26 cellular contexts compared by ENCODE assay signal in genomic region chr13:112255550-112256120, GRCh38.
"Had no signal": no experiment of that assay in that cellular context is flagged by ENCODE, and none has a peak within 500 bp of the region (broad histone marks: within the 10 kb centered on the region; RNA-seq: fewer than 3 reads in every experiment).

No MANE protein-coding gene starts in this region.

- H3K4me3 ChIP-seq: SJCRH30 had no signal

- H3K36me3 Mint-ChIP-seq: activated naive CD8-positive, alpha-beta T cell; brain had no signal

- H3K27me3 Mint-ChIP-seq: activated CD4-positive, alpha-beta memory T cell treated with anti-CD3 and anti-CD28 coated beads, Interleukin-2, amount 10 ng/mL, durations not matched to agents 7 days and 5 days had no signal

- H3K9me3 Mint-ChIP-seq: activated naive CD4-positive, alpha-beta T cell treated with anti-CD3 and anti-CD28 coated beads for 36 hours had no signal

- H3K4me3 Mint-ChIP-seq: activated CD4-positive, alpha-beta memory T cell treated with anti-CD3 and anti-CD28 coated beads, Interleukin-2, amount 10 ng/mL, durations not matched to agents 7 days and 5 days; activated CD4-positive, alpha-beta T cell treated with anti-CD3 and anti-CD28 coated beads for 36 hours; activated naive CD4-positive, alpha-beta T cell treated with anti-CD3 and anti-CD28 coated beads for 36 hours; activated naive CD8-positive, alpha-beta T cell; activated T-cell treated with anti-CD3 and anti-CD28 coated beads, Interleukin-2, amount 50 U/mL, for 4 hours; activated T-helper 17 cell treated with anti-CD3 and anti-CD28 coated beads, Interleukin-2, amount 50 U/mL, for 72 hours; brain; IgD-negative memory B cell had no signal

- DNase-seq: activated CD4-positive, alpha-beta memory T cell treated with anti-CD3 and anti-CD28 coated beads, Interleukin-2, amount 10 ng/mL, durations not matched to agents 7 days and 5 days; activated CD4-positive, alpha-beta T cell treated with anti-CD3 and anti-CD28 coated beads for 36 hours; activated CD4-positive, alpha-beta T cell treated with anti-CD3 and anti-CD28 coated beads, Interleukin-2, amount 50 U/mL, for 1 hour; activated gamma-delta T cell; activated naive CD4-positive, alpha-beta T cell treated with anti-CD3 and anti-CD28 coated beads for 36 hours; activated T-cell treated with anti-CD3 and anti-CD28 coated beads, Interleukin-2, amount 50 U/mL, for 4 hours; amygdala; KG1; NCI-H1048; NCI-H1694; NCI-H2029; NCI-H2107; NCI-H2171 treated with DMSO at 0.1 percent for 48 hours; NCI-H226; NCI-H510A; NCI-H526 treated with DMSO at 0.1 percent for 48 hours; NCI-H82; SJCRH30; SK-N-SH; T-helper 1 cell had no signal

- H3K27ac ChIP-seq: SJCRH30, VCaP had no signal

- ATAC-seq: activated CD4-positive, alpha-beta T cell treated with anti-CD3 and anti-CD28 coated beads for 36 hours; activated T-cell treated with anti-CD3 and anti-CD28 coated beads, Interleukin-2, amount 50 U/mL, for 4 hours; activated T-helper 17 cell treated with anti-CD3 and anti-CD28 coated beads, Interleukin-2, amount 50 U/mL, for 72 hours had no signal

- H3K9me3 ChIP-seq: SJCRH30, SK-N-SH had no signal

- H3K36me3 ChIP-seq: SJCRH30 had no signal

- H3K4me1 Mint-ChIP-seq: activated CD4-positive, alpha-beta memory T cell treated with anti-CD3 and anti-CD28 coated beads, Interleukin-2, amount 10 ng/mL, durations not matched to agents 7 days and 5 days; activated CD4-positive, alpha-beta T cell treated with anti-CD3 and anti-CD28 coated beads for 36 hours; activated T-helper 17 cell treated with anti-CD3 and anti-CD28 coated beads, Interleukin-2, amount 50 U/mL, for 72 hours; brain had no signal

- FAIRE-seq: astrocyte had no signal

- H3K4me1 ChIP-seq: SJCRH30 had no signal

- H3K27ac Mint-ChIP-seq: activated CD4-positive, alpha-beta memory T cell treated with anti-CD3 and anti-CD28 coated beads, Interleukin-2, amount 10 ng/mL, durations not matched to agents 7 days and 5 days; activated CD4-positive, alpha-beta T cell treated with anti-CD3 and anti-CD28 coated beads for 36 hours; activated naive CD4-positive, alpha-beta T cell treated with anti-CD3 and anti-CD28 coated beads for 36 hours; activated naive CD8-positive, alpha-beta T cell; activated T-helper 17 cell treated with anti-CD3 and anti-CD28 coated beads, Interleukin-2, amount 50 U/mL, for 72 hours; brain; IgD-negative memory B cell had no signal
